In genomic region chr2:23901966-23902942, GRCh38 we compare ENCODE assay signal across 12 cellular contexts. TPM values are rescaled to one million over a fixed set of nuclear protein-coding genes. Genes with fewer than 3 reads are reported as not detected.
DNase-seq lines count a peak whose midpoint lies in the region; ATAC-seq and TF ChIP-seq lines count a peak whose summit lies in the region.
"Had no signal": no experiment of that assay in that cellular context is flagged by ENCODE, and none has a peak within 500 bp of the region (broad histone marks: within the 10 kb centered on the region; RNA-seq: fewer than 3 reads in every experiment).

No MANE protein-coding gene starts in this region.

- peak; percentile 75 for DNase-seq in AG10803 (ENCODE audit: low read depth)
- DNase-seq in HT-29 (ENCODE audit: low spot score), result peak; percentile 59
- DNase-seq in WTC11 (ENCODE audit: low spot score), result no peak
- no peak for DNase-seq in right lobe of liver
- DNase-seq in mucosa of gallbladder (ENCODE audit: low spot score), result no peak
- no peak for DNase-seq in uterus
- DNase-seq in NCI-H2107 treated with DMSO at 0.1 percent for 48 hours (lab: John Stamatoyannopoulos, UW; ENCODE audit: unreplicated experiment), result no peak
- no peak for DNase-seq in immature natural killer cell
- DNase-seq: NCI-H446; stimulated activated naive CD4-positive, alpha-beta T cell; T-helper 2 cell had no signal

- H3K36me3 Mint-ChIP-seq in WTC11 (peaks cover 6% of the 10 kb centered on the region), immature natural killer cell (no peaks in the 10 kb centered on the region)

- peak overlapping the region; percentile 33; the same call in 1 of the 2 replicates for H3K27ac Mint-ChIP-seq in WTC11
- no peak overlapping the region for H3K27ac Mint-ChIP-seq in immature natural killer cell

- POLR2A ChIA-PET in WTC11 (lab: Charles Lee), result no interaction called here

- H3K9me3 Mint-ChIP-seq in WTC11 (peaks cover 13% of the 10 kb centered on the region), immature natural killer cell (no peaks in the 10 kb centered on the region)

- H3K4me3 ChIP-seq in AG10803 (ENCODE audit: low read length) (no peak overlapping the region), right lobe of liver (no peak overlapping the region), uterus (no peak overlapping the region)
- H3K4me3 ChIP-seq: BLaER1 treated with 17β-estradiol and CSF1 and Interleukin-3, amounts not matched to agents 10 nM and 100 nM had no signal

- TF ChIP-seq POLR2A in right lobe of liver (IDR thresholded peaks at IDR 0.05), result no peak
- no peak for TF ChIP-seq POLR2A in uterus (IDR thresholded peaks at IDR 0.05)

- H3K4me1 ChIP-seq in right lobe of liver (peaks cover 0 to 19% (median 3%) of the 10 kb centered on the region in 4 donors), uterus (peaks cover 3 to 5% of the 10 kb centered on the region in 2 donors)

- ATAC-seq in WTC11 (no peak), right lobe of liver (peak; percentile 61 to 90 (median 81))

- intact Hi-C loops in right lobe of liver (cut with DNase I) (no loop called here), uterus (cut with DNase I; ENCODE audit: low total_unique reads) (no loop called here)

- H3K4me1 Mint-ChIP-seq in WTC11 (peaks cover 15% of the 10 kb centered on the region; the same call in 1 of the 2 replicates), immature natural killer cell (peaks cover 50 to 76% of the 10 kb centered on the region in 2 donors)

- no peaks in the 10 kb centered on the region for H3K36me3 ChIP-seq in right lobe of liver
- no peaks in the 10 kb centered on the region for H3K36me3 ChIP-seq in uterus

- WGBS in right lobe of liver (ENCODE audit: insufficient coverage, low coverage, low lambda C conversion rate, missing lambda C conversion rate), result 44% methylated on average over 6 of the region's 6 CpGs

- CTCF ChIA-PET in WTC11 (lab: Charles Lee), result no interaction called here

- H3K4me3 Mint-ChIP-seq in WTC11 (no peak overlapping the region), immature natural killer cell (no peak overlapping the region)

- H3K9me3 ChIP-seq in right lobe of liver (no peaks in the 10 kb centered on the region), uterus (no peaks in the 10 kb centered on the region)

- H3K27me3 ChIP-seq in right lobe of liver (no peaks in the 10 kb centered on the region), uterus (no peaks in the 10 kb centered on the region)
- H3K27me3 ChIP-seq: BLaER1 treated with 17β-estradiol and CSF1 and Interleukin-3, amounts not matched to agents 10 nM and 100 nM had no signal

- no peak overlapping the region for H3K27ac ChIP-seq in right lobe of liver
- no peak overlapping the region for H3K27ac ChIP-seq in uterus
- H3K27ac ChIP-seq: BLaER1 treated with 17β-estradiol and CSF1 and Interleukin-3, amounts not matched to agents 10 nM and 100 nM had no signal

- H3K27me3 Mint-ChIP-seq in WTC11 (ENCODE audit: low read depth) (no peaks in the 10 kb centered on the region), immature natural killer cell (ENCODE audit: low read depth in 3 of 3) (no peaks in the 10 kb centered on the region)

- TF ChIP-seq CTCF in AG10803 (conservative IDR thresholded peaks at IDR 0.05; ENCODE audit: low read length) (no peak), WTC11 (IDR thresholded peaks at IDR 0.05) (no peak), right lobe of liver (IDR thresholded peaks at IDR 0.05) (no peak), uterus (IDR thresholded peaks at IDR 0.05) (no peak)

TF ChIP-seq in WTC11, 78 proteins besides CTCF, POLR2A, EP300 and RAD21:
- TF ChIP-seq SMAD4 (CRISPR knock-in tag; IDR thresholded peaks at IDR 0.05) (no peak), CREB1 (CRISPR knock-in tag; IDR thresholded peaks at IDR 0.05) (no peak), USF2 (CRISPR knock-in tag; IDR thresholded peaks at IDR 0.05) (no peak), PRRX2 (CRISPR knock-in tag; IDR thresholded peaks at IDR 0.05) (no peak), IRF2 (CRISPR knock-in tag; IDR thresholded peaks at IDR 0.05; ENCODE audit: borderline replicate concordance, low read depth) (no peak), RELA (CRISPR knock-in tag; IDR thresholded peaks at IDR 0.05; ENCODE audit: borderline replicate concordance) (no peak), ZNF263 (CRISPR knock-in tag; IDR thresholded peaks at IDR 0.05; ENCODE audit: low read depth) (no peak)
TF ChIP-seq in WTC11: peak in this region for 0.

RNA-seq across cellular contexts. Expression of gene ATAD2B, which starts 24.7 kb away (rescaled TPM):
- 6.6 and 10.2 TPM in 2 replicates for total RNA-seq in HT-29 (2014; rRNA removed; shearing (Covaris generic))
- total RNA-seq in WTC11 (2021), result 18.3 to 21.5 TPM (median 18.4 TPM) in 3 replicates
- total RNA-seq in right lobe of liver, result 10 to 100 TPM in 1 of 6 experiments, 1 to 10 TPM in 5; 7.5 to 12.1 (median 8.8) TPM
- 16.3 TPM for total RNA-seq in mucosa of gallbladder
- 10 to 100 TPM; 14.1 to 67.5 (median 32.3) TPM for total RNA-seq in uterus
- 10 to 100 TPM in 1 of 3 donors, 1 to 10 TPM in 2; 6.0 to 17.5 (median 8.4) TPM for polyA plus RNA-seq in immature natural killer cell

RNA-seq across cellular contexts. Expression of gene UBXN2A, which starts 38.0 kb away (rescaled TPM):
- total RNA-seq in HT-29 (2014; rRNA removed; shearing (Covaris generic)), result 2.8 and 4.7 TPM in 2 replicates
- 15.4 to 16.8 TPM (median 16.7 TPM) in 3 replicates for total RNA-seq in WTC11 (2021)
- 1 to 10 TPM; 4.6 to 7.9 (median 6.2) TPM for total RNA-seq in right lobe of liver
- total RNA-seq in mucosa of gallbladder, result 11.8 TPM
- total RNA-seq in uterus, result 10 to 100 TPM; 16.8 to 36.4 (median 24.2) TPM
- 10 to 100 TPM; 11.3 to 16.2 (median 14.3) TPM for polyA plus RNA-seq in immature natural killer cell

Comparison
In these comparisons a context has a peak if more than half of its experiments do, and no peak if none do; other contexts are left out.
1. DNase-seq: peak in AG10803 (single experiment) and HT-29 (single experiment); none in WTC11 (single experiment), right lobe of liver (0 of 3), mucosa of gallbladder (single experiment), uterus (0 of 2), NCI-H2107 treated with DMSO at 0.1 percent for 48 hours (single experiment) and immature natural killer cell (0 of 3).